ENCODE assay signal across 19 cellular contexts in genomic region chr6:98823428-98823827, GRCh38. TPM values are rescaled to one million over a fixed set of nuclear protein-coding genes. Genes with fewer than 3 reads are reported as not detected.
DNase-seq lines count a peak whose midpoint lies in the region; ATAC-seq, FAIRE-seq and TF ChIP-seq lines count a peak whose summit lies in the region.
"Had no signal": no experiment of that assay in that cellular context is flagged by ENCODE, and none has a peak within 500 bp of the region (broad histone marks: within the 10 kb centered on the region; RNA-seq: fewer than 3 reads in every experiment).

No MANE protein-coding gene starts in this region.

- H3K9me2 ChIP-seq in hepatocyte (replicated peaks; ENCODE audit: insufficient read depth) = no peaks in the 10 kb centered on the region

- H3K4me3 Mint-ChIP-seq in activated CD8-positive, alpha-beta T cell treated with anti-CD3 and anti-CD28 coated beads, Interleukin-2, amount 10 ng/mL, durations not matched to agents 7 days and 5 days = peak overlapping the region; percentile 5
- no peak overlapping the region for H3K4me3 Mint-ChIP-seq in activated CD8-positive, alpha-beta T cell treated with anti-CD3 and anti-CD28 coated beads for 36 hours
- H3K4me3 Mint-ChIP-seq in T-helper 17 cell = peak overlapping the region; percentile 51

- H4K20me1 ChIP-seq in hepatocyte (ENCODE audit: insufficient read depth, poor library complexity, severe bottlenecking) (no peaks in the 10 kb centered on the region), osteoblast (ENCODE audit: insufficient read depth, low read length) (no peaks in the 10 kb centered on the region)

- H3K4me2 ChIP-seq in hepatocyte (peak overlapping the region; percentile 78), osteoblast (ENCODE audit: insufficient read depth, low read length) (no peak overlapping the region)

- H3K79me2 ChIP-seq in hepatocyte (no peaks in the 10 kb centered on the region), osteoblast (ENCODE audit: insufficient read depth, low read length) (no peaks in the 10 kb centered on the region)

- no peak overlapping the region for H2AFZ ChIP-seq in hepatocyte
- H2AFZ ChIP-seq in osteoblast (ENCODE audit: low read length) = no peak overlapping the region

- H3K36me3 ChIP-seq in hepatocyte (replicated peaks; ENCODE audit: insufficient read depth, low read depth) (no peaks in the 10 kb centered on the region), osteoblast (ENCODE audit: insufficient read depth, low read length) (no peaks in the 10 kb centered on the region)
- H3K36me3 ChIP-seq: adrenal gland had no signal

- no peak for FAIRE-seq in HTR-8/SVneo (lab: Jason Lieb, UNC)

- CTCF ChIA-PET in activated CD8-positive, alpha-beta T cell treated with anti-CD3 and anti-CD28 coated beads, Interleukin-2, amount 10 ng/mL, durations not matched to agents 7 days and 5 days (lab: Charles Lee) = interaction anchor here (1.2 kb wide), 1 partner anchor 22 kb away, joined by 3 read pairs; no protein-coding TSS in a partner anchor
- CTCF ChIA-PET in activated CD8-positive, alpha-beta T cell treated with anti-CD3 and anti-CD28 coated beads for 36 hours (lab: Charles Lee) = interaction anchor here (1.1 kb wide), 1 partner anchor 22 kb away, joined by 3 read pairs; no protein-coding TSS in a partner anchor

- WGBS in hepatocyte (ENCODE audit: low lambda C conversion rate, missing lambda C conversion rate) = 4% methylated on average over 2 of the region's 2 CpGs

- H3K27ac ChIP-seq in hepatocyte (no peak overlapping the region), osteoblast (ENCODE audit: low read depth, low read length) (no peak overlapping the region), coronary artery (no peak overlapping the region)
- H3K27ac ChIP-seq: adrenal gland had no signal

- peaks cover 3% of the 10 kb centered on the region for H3K36me3 Mint-ChIP-seq in activated CD8-positive, alpha-beta T cell treated with anti-CD3 and anti-CD28 coated beads, Interleukin-2, amount 10 ng/mL, durations not matched to agents 7 days and 5 days (ENCODE audit: low read depth)
- H3K36me3 Mint-ChIP-seq in activated CD8-positive, alpha-beta T cell treated with anti-CD3 and anti-CD28 coated beads for 36 hours (ENCODE audit: low read depth) = no peaks in the 10 kb centered on the region
- peaks cover 5% of the 10 kb centered on the region for H3K36me3 Mint-ChIP-seq in T-helper 17 cell (ENCODE audit: low read depth)
- H3K36me3 Mint-ChIP-seq: CD8-positive, alpha-beta T cell had no signal

- H3K9me3 Mint-ChIP-seq in activated CD8-positive, alpha-beta T cell treated with anti-CD3 and anti-CD28 coated beads, Interleukin-2, amount 10 ng/mL, durations not matched to agents 7 days and 5 days (ENCODE audit: insufficient read depth) = no peaks in the 10 kb centered on the region
- H3K9me3 Mint-ChIP-seq in activated CD8-positive, alpha-beta T cell treated with anti-CD3 and anti-CD28 coated beads for 36 hours = no peaks in the 10 kb centered on the region
- H3K9me3 Mint-ChIP-seq: activated T-cell treated with anti-CD3 and anti-CD28 coated beads, Interleukin-2, amount 50 U/mL, for 4 hours; CD8-positive, alpha-beta T cell had no signal

- H3K27me3 Mint-ChIP-seq in activated CD8-positive, alpha-beta T cell treated with anti-CD3 and anti-CD28 coated beads, Interleukin-2, amount 10 ng/mL, durations not matched to agents 7 days and 5 days (ENCODE audit: low read depth) = peaks cover 71% of the 10 kb centered on the region
- peaks cover 74% of the 10 kb centered on the region for H3K27me3 Mint-ChIP-seq in activated CD8-positive, alpha-beta T cell treated with anti-CD3 and anti-CD28 coated beads for 36 hours
- peaks cover 89% of the 10 kb centered on the region for H3K27me3 Mint-ChIP-seq in T-helper 17 cell

- DNase-seq in activated CD8-positive, alpha-beta T cell treated with anti-CD3 and anti-CD28 coated beads, Interleukin-2, amount 10 ng/mL, durations not matched to agents 7 days and 5 days = no peak
- DNase-seq in activated CD8-positive, alpha-beta T cell treated with anti-CD3 and anti-CD28 coated beads for 36 hours = no peak
- no peak for DNase-seq in T-helper 17 cell
- no peak for DNase-seq in hepatocyte (ENCODE audit: low spot score)
- peak; percentile 35 for DNase-seq in osteoblast (ENCODE audit: insufficient read length, low spot score, missing footprints)
- DNase-seq in HTR-8/SVneo (ENCODE audit: insufficient read length, low spot score) = no peak
- DNase-seq in coronary artery (ENCODE audit: low spot score) = no peak
- DNase-seq: ACHN; activated CD4-positive, alpha-beta T cell treated with anti-CD3 and anti-CD28 coated beads for 4 hours; activated T-cell treated with anti-CD3 and anti-CD28 coated beads, Interleukin-2, amount 50 U/mL, for 4 hours; adrenal gland; CD8-positive, alpha-beta T cell; Kasumi-1; NCI-H1436 treated with DMSO at 0.1 percent for 48 hours; NCI-H226; T-helper 9 cell had no signal

- no peaks in the 10 kb centered on the region for H3K9me3 ChIP-seq in T-helper 17 cell (ENCODE audit: control insufficient read depth, low read length, poor library complexity, severe bottlenecking)
- H3K9me3 ChIP-seq in hepatocyte (ENCODE audit: low read depth) = no peaks in the 10 kb centered on the region
- no peaks in the 10 kb centered on the region for H3K9me3 ChIP-seq in osteoblast (ENCODE audit: low read depth, low read length)
- H3K9me3 ChIP-seq: adrenal gland had no signal

- intact Hi-C loops in activated CD8-positive, alpha-beta T cell treated with anti-CD3 and anti-CD28 coated beads for 36 hours (cut with micrococcal nuclease) = no loop called here

- H3K4me1 ChIP-seq in hepatocyte (ENCODE audit: insufficient read depth) = peaks cover 14% of the 10 kb centered on the region
- H3K4me1 ChIP-seq in osteoblast (ENCODE audit: insufficient read depth, low read length) = no peaks in the 10 kb centered on the region
- H3K4me1 ChIP-seq: adrenal gland had no signal

- POLR2A ChIA-PET in activated CD8-positive, alpha-beta T cell treated with anti-CD3 and anti-CD28 coated beads, Interleukin-2, amount 10 ng/mL, durations not matched to agents 7 days and 5 days (lab: Charles Lee) = no interaction called here
- POLR2A ChIA-PET in activated CD8-positive, alpha-beta T cell treated with anti-CD3 and anti-CD28 coated beads for 36 hours (lab: Charles Lee) = no interaction called here

- peaks cover 97% of the 10 kb centered on the region for H3K27me3 ChIP-seq in hepatocyte
- H3K27me3 ChIP-seq in osteoblast (ENCODE audit: insufficient read depth, low read length) = peaks cover 64% of the 10 kb centered on the region

- no peak for TF ChIP-seq CTCF in activated CD8-positive, alpha-beta T cell treated with anti-CD3 and anti-CD28 coated beads for 36 hours (IDR thresholded peaks at IDR 0.05)
- TF ChIP-seq CTCF in hepatocyte (IDR thresholded peaks at IDR 0.05; ENCODE audit: poor library complexity) (no peak), osteoblast (IDR thresholded peaks at IDR 0.05; ENCODE audit: extremely low read depth, low read depth, low read length) (no peak), coronary artery (IDR thresholded peaks at IDR 0.05) (no peak)

- no peak for ATAC-seq in activated CD8-positive, alpha-beta T cell treated with anti-CD3 and anti-CD28 coated beads, Interleukin-2, amount 10 ng/mL, durations not matched to agents 7 days and 5 days
- ATAC-seq in activated CD8-positive, alpha-beta T cell treated with anti-CD3 and anti-CD28 coated beads for 36 hours = no peak
- ATAC-seq in T-helper 17 cell (no peak), GM19351 (IDR thresholded peaks at IDR 0.05; ENCODE audit: unreplicated experiment) (no peak)
- ATAC-seq: CD8-positive, alpha-beta T cell had no signal

- H3K27ac Mint-ChIP-seq in activated CD8-positive, alpha-beta T cell treated with anti-CD3 and anti-CD28 coated beads, Interleukin-2, amount 10 ng/mL, durations not matched to agents 7 days and 5 days = no peak overlapping the region
- no peak overlapping the region for H3K27ac Mint-ChIP-seq in activated CD8-positive, alpha-beta T cell treated with anti-CD3 and anti-CD28 coated beads for 36 hours
- no peak overlapping the region for H3K27ac Mint-ChIP-seq in T-helper 17 cell
- H3K27ac Mint-ChIP-seq: CD8-positive, alpha-beta T cell had no signal

- H3K4me1 Mint-ChIP-seq in activated CD8-positive, alpha-beta T cell treated with anti-CD3 and anti-CD28 coated beads, Interleukin-2, amount 10 ng/mL, durations not matched to agents 7 days and 5 days (ENCODE audit: low read depth) = peaks cover 14% of the 10 kb centered on the region
- H3K4me1 Mint-ChIP-seq in activated CD8-positive, alpha-beta T cell treated with anti-CD3 and anti-CD28 coated beads for 36 hours (ENCODE audit: low read depth) = peaks cover 23% of the 10 kb centered on the region
- peaks cover 16% of the 10 kb centered on the region for H3K4me1 Mint-ChIP-seq in T-helper 17 cell

- H3K4me3 ChIP-seq in hepatocyte (no peak overlapping the region), osteoblast (ENCODE audit: insufficient read depth, low read length) (no peak overlapping the region), coronary artery (no peak overlapping the region)
- H3K4me3 ChIP-seq: adrenal gland had no signal

RNA-seq across cellular contexts. Expression of gene POU3F2, which starts 10.9 kb away (rescaled TPM):
- not detected for total RNA-seq in activated CD8-positive, alpha-beta T cell treated with anti-CD3 and anti-CD28 coated beads, Interleukin-2, amount 10 ng/mL, durations not matched to agents 7 days and 5 days
- not detected for total RNA-seq in activated CD8-positive, alpha-beta T cell treated with anti-CD3 and anti-CD28 coated beads for 36 hours
- total RNA-seq in T-helper 17 cell = not detected
- total RNA-seq in hepatocyte = 0.08 and 0.13 TPM in 2 replicates
- not detected in 2 replicates for polyA plus RNA-seq in hepatocyte
- total RNA-seq in osteoblast = under 0.01 TPM in 1 of 2 replicates, not detected in the other
- total RNA-seq: activated T-cell treated with anti-CD3 and anti-CD28 coated beads, Interleukin-2, amount 50 U/mL, for 4 hours; CD8-positive, alpha-beta T cell; fibroblast of villous mesenchyme; liver had no signal
- polyA plus RNA-seq: liver had no signal
